Comparison of ENCODE assay signal across 8 cellular contexts in the genomic region with DNA sequence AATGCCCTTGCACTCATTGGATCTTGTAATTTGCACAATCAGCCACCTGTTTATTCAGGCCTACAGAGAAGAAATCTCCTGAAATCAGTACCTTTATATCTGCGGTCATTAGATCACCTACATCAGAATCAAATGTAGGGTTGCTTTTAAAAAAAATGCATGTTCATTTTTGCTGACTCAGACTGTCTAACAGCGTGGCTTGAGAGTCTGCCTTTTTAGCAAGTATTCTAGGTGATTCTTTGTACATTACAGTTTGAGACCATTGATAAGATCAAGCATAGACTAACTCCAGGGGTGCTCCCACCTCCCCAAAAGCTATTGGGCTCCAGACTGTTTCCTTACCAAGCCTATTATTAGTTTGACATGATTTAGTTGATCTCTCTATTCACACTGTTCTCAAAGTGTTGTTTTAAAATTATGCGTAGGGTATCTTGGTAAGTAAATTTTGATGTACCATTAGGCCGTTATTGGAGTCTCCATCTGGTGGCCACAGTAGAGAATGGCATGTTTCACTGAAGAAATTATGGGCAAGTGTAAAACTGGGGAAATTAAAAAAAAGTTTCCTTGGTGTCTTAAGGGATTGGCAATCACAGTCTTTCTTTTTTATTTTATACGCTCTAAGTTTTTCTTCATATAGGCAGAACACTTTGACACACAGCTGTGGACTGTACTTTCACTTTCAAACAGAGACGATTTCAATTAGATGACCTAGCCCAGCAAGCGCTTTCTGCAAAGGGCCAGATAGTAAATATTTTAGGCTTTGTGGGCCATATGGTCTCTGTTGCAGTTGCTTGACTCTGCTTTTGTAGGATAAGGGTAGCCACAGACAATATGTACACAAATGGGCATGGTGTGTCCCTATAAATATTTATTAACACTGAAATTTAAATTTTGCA. TPM values are rescaled to one million over a fixed set of nuclear protein-coding genes. Genes with fewer than 3 reads are reported as not detected.
DNase-seq lines count a peak whose midpoint lies in the region; ATAC-seq and TF ChIP-seq lines count a peak whose summit lies in the region.

No MANE protein-coding gene starts in this region.

- intact Hi-C loops in activated CD8-positive, alpha-beta T cell treated with anti-CD3 and anti-CD28 coated beads for 36 hours (cut with micrococcal nuclease), result loop anchor here (1.0 to 5.0 kb wide), 2 partner anchors 48 to 191 kb away; no protein-coding TSS in a partner anchor

- H3K27me3 Mint-ChIP-seq in activated CD8-positive, alpha-beta T cell treated with anti-CD3 and anti-CD28 coated beads for 36 hours, result no peaks in the 10 kb centered on the region

- peak; percentile 56 for ATAC-seq in activated CD8-positive, alpha-beta T cell treated with anti-CD3 and anti-CD28 coated beads for 36 hours

- H3K4me1 Mint-ChIP-seq in activated CD8-positive, alpha-beta T cell treated with anti-CD3 and anti-CD28 coated beads for 36 hours (ENCODE audit: low read depth), result no peaks in the 10 kb centered on the region

- DNase-seq in stimulated activated CD4-positive, alpha-beta T cell treated with anti-CD3 and anti-CD28 coated beads, Interleukin-4, amount 100 ng/mL, for 24 hours, result peak; percentile 20
- DNase-seq in stimulated activated CD4-positive, alpha-beta T cell treated with anti-CD3 and anti-CD28 coated beads, Interleukin-4, amount 100 ng/mL, for 1 hour, result no peak
- DNase-seq in HT-29 (ENCODE audit: low spot score), result peak; percentile 44
- peak; percentile 17 for DNase-seq in activated CD8-positive, alpha-beta T cell treated with anti-CD3 and anti-CD28 coated beads for 36 hours
- DNase-seq in hepatic stellate cell (ENCODE audit: low spot score), result peak; percentile 22
- peak; percentile 13 for DNase-seq in stromal cell of bone marrow (ENCODE audit: low read depth)
- DNase-seq in NCI-H2107 treated with DMSO at 0.1 percent for 48 hours (lab: John Stamatoyannopoulos, UW; ENCODE audit: unreplicated experiment), result no peak
- DNase-seq in NCI-H146 (lab: John Stamatoyannopoulos, UW), result no peak

- H3K36me3 Mint-ChIP-seq in activated CD8-positive, alpha-beta T cell treated with anti-CD3 and anti-CD28 coated beads for 36 hours (ENCODE audit: low read depth), result no peaks in the 10 kb centered on the region

- POLR2A ChIA-PET in activated CD8-positive, alpha-beta T cell treated with anti-CD3 and anti-CD28 coated beads for 36 hours (lab: Charles Lee), result no interaction called here

- TF ChIP-seq CTCF in activated CD8-positive, alpha-beta T cell treated with anti-CD3 and anti-CD28 coated beads for 36 hours (IDR thresholded peaks at IDR 0.05), result peak; percentile 54

- H3K9me3 Mint-ChIP-seq in activated CD8-positive, alpha-beta T cell treated with anti-CD3 and anti-CD28 coated beads for 36 hours, result no peaks in the 10 kb centered on the region

- no peak overlapping the region for H3K27ac Mint-ChIP-seq in activated CD8-positive, alpha-beta T cell treated with anti-CD3 and anti-CD28 coated beads for 36 hours

- CTCF ChIA-PET in activated CD8-positive, alpha-beta T cell treated with anti-CD3 and anti-CD28 coated beads for 36 hours (lab: Charles Lee), result interaction anchor here (1.0 kb wide), 1 partner anchor 15 kb away, joined by 4 read pairs; no protein-coding TSS in a partner anchor

- no peak overlapping the region for H3K4me3 Mint-ChIP-seq in activated CD8-positive, alpha-beta T cell treated with anti-CD3 and anti-CD28 coated beads for 36 hours

RNA-seq across cellular contexts. Expression of gene MSL3, which starts 33.7 kb away (rescaled TPM):
- total RNA-seq in HT-29 (2014; rRNA removed; shearing (Covaris generic)), result 7.3 and 7.5 TPM in 2 replicates
- 10 to 100 TPM; 39.3 to 40.7 TPM for total RNA-seq in activated CD8-positive, alpha-beta T cell treated with anti-CD3 and anti-CD28 coated beads for 36 hours

RNA-seq across cellular contexts. Expression of gene ARHGAP6, which starts 58.6 kb away (rescaled TPM):
- 0.10 TPM in 1 of 2 replicates, not detected in the other for total RNA-seq in HT-29 (2014; rRNA removed; shearing (Covaris generic))
- not detected for total RNA-seq in activated CD8-positive, alpha-beta T cell treated with anti-CD3 and anti-CD28 coated beads for 36 hours

Comparison
In these comparisons a context has a peak if more than half of its experiments do, and no peak if none do; other contexts are left out.
1. DNase-seq: peak in stimulated activated CD4-positive, alpha-beta T cell treated with anti-CD3 and anti-CD28 coated beads, Interleukin-4, amount 100 ng/mL, for 24 hours (single experiment), HT-29 (single experiment), activated CD8-positive, alpha-beta T cell treated with anti-CD3 and anti-CD28 coated beads for 36 hours (single experiment), hepatic stellate cell (single experiment) and stromal cell of bone marrow (single experiment); none in stimulated activated CD4-positive, alpha-beta T cell treated with anti-CD3 and anti-CD28 coated beads, Interleukin-4, amount 100 ng/mL, for 1 hour (single experiment), NCI-H2107 treated with DMSO at 0.1 percent for 48 hours (single experiment) and NCI-H146 (single experiment).